In the genomic region with DNA sequence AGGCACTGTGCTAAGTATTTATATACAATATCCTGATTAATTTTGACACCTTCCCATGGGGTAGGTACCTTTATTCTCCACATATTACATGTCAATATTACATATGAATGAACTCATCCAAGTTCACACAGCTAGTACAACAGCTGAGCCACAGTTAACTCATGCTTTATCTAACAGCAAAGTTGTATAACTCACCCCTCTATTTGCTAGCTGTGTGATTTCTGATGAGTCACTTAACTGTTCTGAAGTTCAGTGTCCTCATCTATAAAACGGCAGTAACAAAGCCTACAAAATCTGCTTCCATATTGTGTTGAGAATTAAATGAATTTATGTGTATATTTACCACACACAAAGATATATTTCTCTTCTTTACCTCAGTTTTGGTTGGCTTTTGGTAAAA, we compare ENCODE assay signal across 2 cellular contexts.
TF ChIP-seq lines count a peak whose summit lies in the region.

No MANE protein-coding gene starts in this region.

TF ChIP-seq in liver, 16 proteins besides CTCF, POLR2A, EP300 and RAD21:
- TF ChIP-seq GABPA (IDR thresholded peaks at IDR 0.05 in 1 of 2, conservative IDR thresholded peaks at IDR 0.05 in 1 of 2), result no peak
- no peak for TF ChIP-seq JUND (IDR thresholded peaks at IDR 0.05)
- no peak for TF ChIP-seq YY1 (IDR thresholded peaks at IDR 0.05)

TF ChIP-seq in HepG2, 621 proteins besides CTCF, POLR2A, EP300 and RAD21:
- TF ChIP-seq REL (CRISPR knock-in tag; conservative IDR thresholded peaks at IDR 0.05), result no peak
- no peak for TF ChIP-seq SYNCRIP (IDR thresholded peaks at IDR 0.05; ENCODE audit: insufficient read depth, low read depth, low read length)
- TF ChIP-seq RBAK (CRISPR knock-in tag; IDR thresholded peaks at IDR 0.05), result no peak
- TF ChIP-seq HMG20B (CRISPR knock-in tag; conservative IDR thresholded peaks at IDR 0.05), result no peak
- TF ChIP-seq ZNF484 (CRISPR knock-in tag; IDR thresholded peaks at IDR 0.05; ENCODE audit: borderline replicate concordance, low read depth), result no peak
- no peak for TF ChIP-seq SPEN (CRISPR knock-in tag; IDR thresholded peaks at IDR 0.05; ENCODE audit: low read depth)
- TF ChIP-seq HIC2 (CRISPR knock-in tag; IDR thresholded peaks at IDR 0.05; ENCODE audit: low read depth), result no peak
- no peak for TF ChIP-seq ZNF549 (CRISPR knock-in tag; IDR thresholded peaks at IDR 0.05)
- no peak for TF ChIP-seq MATR3 (CRISPR knock-in tag; IDR thresholded peaks at IDR 0.05)
- TF ChIP-seq, protein P1, sequence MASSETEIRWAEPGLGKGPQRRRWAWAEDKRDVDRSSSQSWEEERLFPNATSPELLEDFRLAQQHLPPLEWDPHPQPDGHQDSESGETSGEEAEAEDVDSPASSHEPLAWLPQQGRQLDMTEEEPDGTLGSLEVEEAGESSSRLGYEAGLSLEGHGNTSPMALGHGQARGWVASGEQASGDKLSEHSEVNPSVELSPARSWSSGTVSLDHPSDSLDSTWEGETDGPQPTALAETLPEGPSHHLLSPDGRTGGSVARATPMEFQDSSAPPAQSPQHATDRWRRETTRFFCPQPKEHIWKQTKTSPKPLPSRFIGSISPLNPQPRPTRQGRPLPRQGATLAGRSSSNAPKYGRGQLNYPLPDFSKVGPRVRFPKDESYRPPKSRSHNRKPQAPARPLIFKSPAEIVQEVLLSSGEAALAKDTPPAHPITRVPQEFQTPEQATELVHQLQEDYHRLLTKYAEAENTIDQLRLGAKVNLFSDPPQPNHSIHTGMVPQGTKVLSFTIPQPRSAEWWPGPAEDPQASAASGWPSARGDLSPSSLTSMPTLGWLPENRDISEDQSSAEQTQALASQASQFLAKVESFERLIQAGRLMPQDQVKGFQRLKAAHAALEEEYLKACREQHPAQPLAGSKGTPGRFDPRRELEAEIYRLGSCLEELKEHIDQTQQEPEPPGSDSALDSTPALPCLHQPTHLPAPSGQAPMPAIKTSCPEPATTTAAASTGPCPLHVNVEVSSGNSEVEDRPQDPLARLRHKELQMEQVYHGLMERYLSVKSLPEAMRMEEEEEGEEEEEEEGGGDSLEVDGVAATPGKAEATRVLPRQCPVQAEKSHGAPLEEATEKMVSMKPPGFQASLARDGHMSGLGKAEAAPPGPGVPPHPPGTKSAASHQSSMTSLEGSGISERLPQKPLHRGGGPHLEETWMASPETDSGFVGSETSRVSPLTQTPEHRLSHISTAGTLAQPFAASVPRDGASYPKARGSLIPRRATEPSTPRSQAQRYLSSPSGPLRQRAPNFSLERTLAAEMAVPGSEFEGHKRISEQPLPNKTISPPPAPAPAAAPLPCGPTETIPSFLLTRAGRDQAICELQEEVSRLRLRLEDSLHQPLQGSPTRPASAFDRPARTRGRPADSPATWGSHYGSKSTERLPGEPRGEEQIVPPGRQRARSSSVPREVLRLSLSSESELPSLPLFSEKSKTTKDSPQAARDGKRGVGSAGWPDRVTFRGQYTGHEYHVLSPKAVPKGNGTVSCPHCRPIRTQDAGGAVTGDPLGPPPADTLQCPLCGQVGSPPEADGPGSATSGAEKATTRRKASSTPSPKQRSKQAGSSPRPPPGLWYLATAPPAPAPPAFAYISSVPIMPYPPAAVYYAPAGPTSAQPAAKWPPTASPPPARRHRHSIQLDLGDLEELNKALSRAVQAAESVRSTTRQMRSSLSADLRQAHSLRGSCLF (CRISPR knock-in tag; IDR thresholded peaks at IDR 0.05; ENCODE audit: borderline replicate concordance), result no peak
- TF ChIP-seq SNAPC4 (CRISPR knock-in tag; IDR thresholded peaks at IDR 0.05), result no peak
- no peak for TF ChIP-seq SKI (IDR thresholded peaks at IDR 0.05; ENCODE audit: partially characterized antibody)
- TF ChIP-seq ZNF772 (CRISPR knock-in tag; IDR thresholded peaks at IDR 0.05), result no peak
- TF ChIP-seq, protein P2, sequence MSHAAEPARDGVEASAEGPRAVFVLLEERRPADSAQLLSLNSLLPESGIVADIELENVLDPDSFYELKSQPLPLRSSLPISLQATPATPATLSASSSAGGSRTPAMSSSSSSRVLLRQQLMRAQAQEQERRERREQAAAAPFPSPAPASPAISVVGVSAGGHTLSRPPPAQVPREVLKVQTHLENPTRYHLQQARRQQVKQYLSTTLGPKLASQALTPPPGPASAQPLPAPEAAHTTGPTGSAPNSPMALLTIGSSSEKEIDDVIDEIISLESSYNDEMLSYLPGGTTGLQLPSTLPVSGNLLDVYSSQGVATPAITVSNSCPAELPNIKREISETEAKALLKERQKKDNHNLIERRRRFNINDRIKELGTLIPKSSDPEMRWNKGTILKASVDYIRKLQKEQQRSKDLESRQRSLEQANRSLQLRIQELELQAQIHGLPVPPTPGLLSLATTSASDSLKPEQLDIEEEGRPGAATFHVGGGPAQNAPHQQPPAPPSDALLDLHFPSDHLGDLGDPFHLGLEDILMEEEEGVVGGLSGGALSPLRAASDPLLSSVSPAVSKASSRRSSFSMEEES (CRISPR knock-in tag; IDR thresholded peaks at IDR 0.05), result no peak
- no peak for TF ChIP-seq ATF3 (CRISPR knock-in tag; IDR thresholded peaks at IDR 0.05)
- no peak for TF ChIP-seq FOXO1 (CRISPR knock-in tag; IDR thresholded peaks at IDR 0.05)
- TF ChIP-seq ATM (IDR thresholded peaks at IDR 0.05; ENCODE audit: borderline replicate concordance), result no peak
- TF ChIP-seq ETV5 (CRISPR knock-in tag; IDR thresholded peaks at IDR 0.05; ENCODE audit: borderline replicate concordance), result no peak
- no peak for TF ChIP-seq LBX2 (CRISPR knock-in tag; IDR thresholded peaks at IDR 0.05; ENCODE audit: borderline replicate concordance)
- no peak for TF ChIP-seq ZNF235 (CRISPR knock-in tag; IDR thresholded peaks at IDR 0.05; ENCODE audit: borderline replicate concordance)
